ENCODE assay signal across 1 cellular context in the genomic region with DNA sequence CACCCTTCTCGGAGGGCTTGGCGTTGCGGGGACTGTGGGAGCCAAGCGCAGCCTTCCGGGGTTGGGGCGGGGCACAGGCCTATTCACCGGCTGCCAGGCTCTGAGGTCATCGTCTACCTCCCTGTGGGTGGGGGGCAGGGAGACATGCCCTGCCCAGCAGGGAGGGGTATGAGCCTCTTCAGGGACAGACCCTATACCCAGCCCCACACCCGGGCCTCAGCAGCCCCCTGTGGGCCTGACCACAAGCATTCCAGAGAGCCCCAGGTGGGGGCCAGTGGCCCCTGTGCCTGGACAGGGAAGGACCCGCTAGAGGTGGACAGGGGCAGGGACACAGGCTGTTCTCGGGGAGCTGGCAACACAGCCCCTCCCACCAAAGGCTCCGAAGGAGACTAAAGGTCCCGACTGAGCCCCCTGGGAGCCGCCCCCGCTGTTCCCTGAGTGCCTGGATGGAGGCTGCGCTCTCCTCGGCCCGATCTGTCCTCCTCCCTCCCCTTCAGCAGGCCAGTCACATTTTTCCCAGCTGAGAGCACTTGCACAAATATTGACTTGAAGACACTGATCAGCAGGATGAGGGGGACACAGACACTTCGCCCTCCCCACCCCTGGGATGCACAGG.
TF ChIP-seq lines count a peak whose summit lies in the region.

No MANE protein-coding gene starts in this region.

TF ChIP-seq in HEK293, 187 proteins besides CTCF, POLR2A, EP300 and RAD21 (continued from another document):
- TF ChIP-seq, protein P1, sequence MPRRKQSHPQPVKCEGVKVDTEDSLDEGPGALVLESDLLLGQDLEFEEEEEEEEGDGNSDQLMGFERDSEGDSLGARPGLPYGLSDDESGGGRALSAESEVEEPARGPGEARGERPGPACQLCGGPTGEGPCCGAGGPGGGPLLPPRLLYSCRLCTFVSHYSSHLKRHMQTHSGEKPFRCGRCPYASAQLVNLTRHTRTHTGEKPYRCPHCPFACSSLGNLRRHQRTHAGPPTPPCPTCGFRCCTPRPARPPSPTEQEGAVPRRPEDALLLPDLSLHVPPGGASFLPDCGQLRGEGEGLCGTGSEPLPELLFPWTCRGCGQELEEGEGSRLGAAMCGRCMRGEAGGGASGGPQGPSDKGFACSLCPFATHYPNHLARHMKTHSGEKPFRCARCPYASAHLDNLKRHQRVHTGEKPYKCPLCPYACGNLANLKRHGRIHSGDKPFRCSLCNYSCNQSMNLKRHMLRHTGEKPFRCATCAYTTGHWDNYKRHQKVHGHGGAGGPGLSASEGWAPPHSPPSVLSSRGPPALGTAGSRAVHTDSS (tag by site-specific recombination; IDR thresholded peaks at IDR 0.05), result no peak
- TF ChIP-seq ZFP3 (tag by site-specific recombination; IDR thresholded peaks at IDR 0.05; ENCODE audit: low read depth) (no peak), FEZF1 (tag by site-specific recombination; IDR thresholded peaks at IDR 0.05) (no peak), YY2 (tag by site-specific recombination; IDR thresholded peaks at IDR 0.05) (no peak), ZNF654 (tag by site-specific recombination; IDR thresholded peaks at IDR 0.05; ENCODE audit: low read depth) (no peak), ZNF544 (tag by site-specific recombination; IDR thresholded peaks at IDR 0.05) (no peak), MZF1 (tag by site-specific recombination; IDR thresholded peaks at IDR 0.05; ENCODE audit: borderline replicate concordance) (no peak), ZNF768 (tag by site-specific recombination; IDR thresholded peaks at IDR 0.05) (no peak), ZNF266 (tag by site-specific recombination; IDR thresholded peaks at IDR 0.05; ENCODE audit: low read depth) (no peak), OSR2 (tag by site-specific recombination; IDR thresholded peaks at IDR 0.05) (no peak), SCRT2 (tag by site-specific recombination; IDR thresholded peaks at IDR 0.05) (no peak), ZNF610 (tag by site-specific recombination; IDR thresholded peaks at IDR 0.05; ENCODE audit: borderline replicate concordance) (no peak), ZNF433 (tag by site-specific recombination; IDR thresholded peaks at IDR 0.05; ENCODE audit: low read depth) (no peak), HOXD13 (CRISPR knock-in tag; IDR thresholded peaks at IDR 0.05; ENCODE audit: borderline replicate concordance) (no peak), ZNF175 (tag by site-specific recombination; IDR thresholded peaks at IDR 0.05) (no peak), SP2 (tag by site-specific recombination; IDR thresholded peaks at IDR 0.05) (peak; percentile 59), PBX3 (CRISPR knock-in tag; IDR thresholded peaks at IDR 0.05) (no peak), ZBTB17 (tag by site-specific recombination; IDR thresholded peaks at IDR 0.05) (no peak), ZNF311 (tag by site-specific recombination; IDR thresholded peaks at IDR 0.05; ENCODE audit: borderline replicate concordance) (no peak), ZNF473 (tag by site-specific recombination; IDR thresholded peaks at IDR 0.05) (no peak), ZNF2 (tag by site-specific recombination; IDR thresholded peaks at IDR 0.05) (no peak), BCL11A (tag by site-specific recombination; IDR thresholded peaks at IDR 0.05; ENCODE audit: low read depth) (0 out of 2 replicates have a peak, but pooled peaks have one; percentile 31), GFI1B (tag by site-specific recombination; IDR thresholded peaks at IDR 0.05) (no peak), ZNF645 (tag by site-specific recombination; IDR thresholded peaks at IDR 0.05) (no peak), ZNF701 (tag by site-specific recombination; IDR thresholded peaks at IDR 0.05) (no peak), ZNF274 (IDR thresholded peaks at IDR 0.05; ENCODE audit: low read length) (no peak), ZNF274 (tag by site-specific recombination; IDR thresholded peaks at IDR 0.05; ENCODE audit: borderline replicate concordance) (no peak), ZNF391 (tag by site-specific recombination; IDR thresholded peaks at IDR 0.05; ENCODE audit: borderline replicate concordance, low read depth) (no peak)
- TF ChIP-seq, protein P2, sequence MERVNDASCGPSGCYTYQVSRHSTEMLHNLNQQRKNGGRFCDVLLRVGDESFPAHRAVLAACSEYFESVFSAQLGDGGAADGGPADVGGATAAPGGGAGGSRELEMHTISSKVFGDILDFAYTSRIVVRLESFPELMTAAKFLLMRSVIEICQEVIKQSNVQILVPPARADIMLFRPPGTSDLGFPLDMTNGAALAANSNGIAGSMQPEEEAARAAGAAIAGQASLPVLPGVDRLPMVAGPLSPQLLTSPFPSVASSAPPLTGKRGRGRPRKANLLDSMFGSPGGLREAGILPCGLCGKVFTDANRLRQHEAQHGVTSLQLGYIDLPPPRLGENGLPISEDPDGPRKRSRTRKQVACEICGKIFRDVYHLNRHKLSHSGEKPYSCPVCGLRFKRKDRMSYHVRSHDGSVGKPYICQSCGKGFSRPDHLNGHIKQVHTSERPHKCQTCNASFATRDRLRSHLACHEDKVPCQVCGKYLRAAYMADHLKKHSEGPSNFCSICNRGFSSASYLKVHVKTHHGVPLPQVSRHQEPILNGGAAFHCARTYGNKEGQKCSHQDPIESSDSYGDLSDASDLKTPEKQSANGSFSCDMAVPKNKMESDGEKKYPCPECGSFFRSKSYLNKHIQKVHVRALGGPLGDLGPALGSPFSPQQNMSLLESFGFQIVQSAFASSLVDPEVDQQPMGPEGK (tag by site-specific recombination; IDR thresholded peaks at IDR 0.05), result peak; percentile 66; the same call in 1 of the 2 replicates
